Comparison of ENCODE assay signal across 9 cellular contexts in genomic region chr4:67699603-67700002, GRCh38. TPM values are rescaled to one million over a fixed set of nuclear protein-coding genes. Genes with fewer than 3 reads are reported as not detected.
DNase-seq lines count a peak whose midpoint lies in the region; ATAC-seq, FAIRE-seq and TF ChIP-seq lines count a peak whose summit lies in the region.
"Had no signal": no experiment of that assay in that cellular context is flagged by ENCODE, and none has a peak within 500 bp of the region (broad histone marks: within the 10 kb centered on the region; RNA-seq: fewer than 3 reads in every experiment).

No MANE protein-coding gene starts in this region.

- H3K27ac Mint-ChIP-seq in CD14-positive monocyte = peak overlapping the region in 6 of 7 donors; percentile 56 to 97 (median 93)

- no TSS peak for BruUV-seq in GM12878 (replicated peaks; lab: Mats Ljungman, UMichigan)

- TF ChIP-seq POLR2A in GM12878 (IDR thresholded peaks at IDR 0.05; ENCODE audit: low read depth, low read length) (no peak), esophagus muscularis mucosa (IDR thresholded peaks at IDR 0.05; ENCODE audit: low read depth) (no peak)

- 86% methylated on average over 18 of the region's 18 CpGs for WGBS in GM12878 (ENCODE audit: insufficient coverage, insufficient replicate concordance, low lambda C conversion rate, missing lambda C conversion rate)
- WGBS in esophagus muscularis mucosa = 93% methylated on average over 18 of the region's 18 CpGs

- in situ Hi-C loops in GM12878 (cut with MboI) = loop anchor here (10.0 kb wide), 1 partner anchor 645 kb away; no protein-coding TSS in a partner anchor

- peak overlapping the region; percentile 93; the same call in 1 of the 2 replicates for H2AFZ ChIP-seq in GM12878 (ENCODE audit: control insufficient read depth, low read depth, low read length)

- no peak for ATAC-seq in GM12878
- no peak for ATAC-seq in left lobe of liver

- CTCF ChIA-PET in GM12878 (lab: Yijun Ruan, JAX) = interaction anchor here (0.5 to 3.5 kb wide), 14 partner anchors 8 to 156 kb away, joined by 3 to 18 read pairs (median 4); partner anchors contain the start of genes CENPC and STAP1

- H3K9me3 ChIP-seq in GM12878 (replicated peaks; ENCODE audit: control insufficient read depth, insufficient read depth, low read length) (peaks cover 7% of the 10 kb centered on the region; the same call in 2 of the 3 replicates), mucosa of rectum (ENCODE audit: control insufficient read depth in 2 of 2, low read length in 2 of 2) (no peaks in the 10 kb centered on the region), esophagus muscularis mucosa (no peaks in the 10 kb centered on the region)

- H4K20me1 ChIP-seq in GM12878 (ENCODE audit: control insufficient read depth, insufficient read depth) = no peaks in the 10 kb centered on the region

- peaks cover 16 to 24% of the 10 kb centered on the region in 2 donors for H3K36me3 Mint-ChIP-seq in CD14-positive monocyte

- POLR2A ChIA-PET in GM12878 (lab: Charles Lee) = interaction anchor here (0.6 to 3.3 kb wide), 5 partner anchors 10 to 203 kb away, joined by 3 to 18 read pairs (median 4); partner anchors contain the start of gene CENPC

- H3K9ac ChIP-seq in GM12878 (ENCODE audit: control insufficient read depth, insufficient read depth, low read length) = peak overlapping the region; percentile 98; the same call in 1 of the 2 replicates
- no peak overlapping the region for H3K9ac ChIP-seq in mucosa of rectum (ENCODE audit: low read depth in 1 of 2, low read length in 2 of 2)

- H3K4me3 Mint-ChIP-seq in CD14-positive monocyte = no peak overlapping the region

- TF ChIP-seq CTCF in CD14-positive monocyte (IDR thresholded peaks at IDR 0.05) (no peak), GM12878 (IDR thresholded peaks at IDR 0.05 in 2 of 3, conservative IDR thresholded peaks at IDR 0.05 in 1 of 3; ENCODE audit: control insufficient read depth in 2 of 3, extremely low read depth in 1 of 3, insufficient read depth in 1 of 3, low read depth in 3 of 3, low read length in 3 of 3) (no peak), esophagus muscularis mucosa (IDR thresholded peaks at IDR 0.05) (no peak)

- intact Hi-C loops in CD14-positive monocyte (cut with micrococcal nuclease) (loop anchor here in 1 of 2 donors (10.0 kb wide), 1 partner anchor 155 kb away; the partner anchor contains the start of gene CENPC), GM12878 (cut with micrococcal nuclease; ENCODE audit: unreplicated experiment) (loop anchor here (5.0 kb wide), 1 partner anchor 648 kb away; no protein-coding TSS in a partner anchor), esophagus muscularis mucosa (cut with DNase I) (loop anchor here (5.0 kb wide), 1 partner anchor 152 kb away; the partner anchor contains the start of gene CENPC)

- TF ChIP-seq EP300 in GM12878 (IDR thresholded peaks at IDR 0.05; ENCODE audit: borderline replicate concordance in 1 of 2, control insufficient read depth in 1 of 2, low read depth in 2 of 2, low read length in 2 of 2) (no peak), esophagus muscularis mucosa (IDR thresholded peaks at IDR 0.05) (no peak)

- peak overlapping the region; percentile 70 for H3K4me2 ChIP-seq in GM12878 (ENCODE audit: control insufficient read depth, insufficient read depth)

- H3K36me3 ChIP-seq in GM12878 (ENCODE audit: control insufficient read depth in 2 of 2, insufficient read depth in 2 of 2, low read length in 1 of 2) = peaks cover 0 to 11% of the 10 kb centered on the region in 2 experiments; a peak in 1 of 4 replicates
- H3K36me3 ChIP-seq in mucosa of rectum (ENCODE audit: control insufficient read depth in 2 of 2, insufficient read depth in 2 of 2, low read length in 2 of 2) = peaks cover 0 to 2% of the 10 kb centered on the region in 2 donors
- H3K36me3 ChIP-seq in esophagus muscularis mucosa = peaks cover 0 to 3% (median 0%) of the 10 kb centered on the region in 4 donors

- H3K27me3 ChIP-seq in GM12878 (replicated peaks in 1 of 2; ENCODE audit: control insufficient read depth in 2 of 2, insufficient read depth in 2 of 2, low read length in 1 of 2) (no peaks in the 10 kb centered on the region), mucosa of rectum (ENCODE audit: control insufficient read depth in 2 of 2, insufficient read depth in 2 of 2, low read length in 2 of 2) (no peaks in the 10 kb centered on the region), esophagus muscularis mucosa (no peaks in the 10 kb centered on the region)

- DNase-seq in CD14-positive monocyte (ENCODE audit: low spot score) (no peak), GM12878 (ENCODE audit: low read depth, low spot score) (no peak), GM03348 (ENCODE audit: low spot score) (no peak), left lobe of liver (ENCODE audit: low spot score) (no peak), NCI-H510A treated with DMSO at 0.1 percent for 48 hours (lab: John Stamatoyannopoulos, UW) (no peak), esophagus muscularis mucosa (ENCODE audit: extremely low spot score) (no peak)
- no peak for DNase-seq in Jurkat, Clone E6-1 (ENCODE audit: low read depth, low spot score)
- DNase-seq: effector CD8-positive, alpha-beta T cell had no signal

- peaks cover 68% of the 10 kb centered on the region for H3K79me2 ChIP-seq in GM12878 (ENCODE audit: control insufficient read depth, insufficient read depth, low read length)

- no peak for TF ChIP-seq RAD21 in GM12878 (IDR thresholded peaks at IDR 0.05; ENCODE audit: insufficient read depth, low read depth, low read length)

- peak overlapping the region; percentile 95 for H3K27ac ChIP-seq in GM12878 (ENCODE audit: control insufficient read depth, insufficient read depth)
- no peak overlapping the region for H3K27ac ChIP-seq in mucosa of rectum (ENCODE audit: low read depth in 2 of 2, low read length in 2 of 2)
- H3K27ac ChIP-seq in esophagus muscularis mucosa (replicated peaks in 1 of 4) = peak overlapping the region in 2 of 4 donors; percentile 91 to 92

- SMC1A ChIA-PET in GM12878 (lab: Charles Lee; ENCODE audit: uncharacterized antibody, unreplicated experiment) = interaction anchor here (0.9 to 5.1 kb wide), 9 partner anchors 8 to 156 kb away, joined by 3 to 33 read pairs (median 5); no protein-coding TSS in a partner anchor

- H3K27me3 Mint-ChIP-seq in CD14-positive monocyte (ENCODE audit: low read depth in 3 of 3) = no peaks in the 10 kb centered on the region

- peaks cover 21% of the 10 kb centered on the region for H3K4me1 Mint-ChIP-seq in CD14-positive monocyte

- no peak for FAIRE-seq in GM12878 (lab: Jason Lieb, UNC)

- RAD21 ChIA-PET in GM12878 (lab: Charles Lee; ENCODE audit: unreplicated experiment) = interaction anchor here (1.1 to 1.6 kb wide), 7 partner anchors 9 to 154 kb away, joined by 3 to 5 read pairs (median 3); partner anchors contain the start of genes CENPC and STAP1

- no peaks in the 10 kb centered on the region for H3K4me1 ChIP-seq in GM12878 (ENCODE audit: control insufficient read depth, insufficient read depth, low read length)
- peaks cover 0 to 3% of the 10 kb centered on the region in 2 donors for H3K4me1 ChIP-seq in mucosa of rectum (ENCODE audit: control insufficient read depth in 2 of 2, insufficient read depth in 2 of 2, low read length in 2 of 2)
- H3K4me1 ChIP-seq in esophagus muscularis mucosa = peaks cover 13 to 31% (median 17%) of the 10 kb centered on the region in 4 donors

- peak overlapping the region; percentile 92 for H3K4me3 ChIP-seq in Jurkat, Clone E6-1 (ENCODE audit: low read length)
- H3K4me3 ChIP-seq in GM12878 = peak overlapping the region; percentile 77
- peak overlapping the region; percentile 92 to 97 for H3K4me3 ChIP-seq in mucosa of rectum (ENCODE audit: low read length in 2 of 2)
- peak overlapping the region in 1 of 4 donors; percentile 92 for H3K4me3 ChIP-seq in esophagus muscularis mucosa

- no peaks in the 10 kb centered on the region for H3K9me3 Mint-ChIP-seq in CD14-positive monocyte

RNA-seq across cellular contexts. Expression of gene UBA6, which starts 1.4 kb away (rescaled TPM):
- polyA plus RNA-seq in CD14-positive monocyte = 10 to 100 TPM in 1 of 2 donors, 1 to 10 TPM in 1; 8.4 to 21.0 TPM
- 37.1 TPM for polyA plus RNA-seq in Jurkat, Clone E6-1 (2012; ENCODE audit: insufficient read depth, insufficient read length)
- total RNA-seq in GM12878 (2013; cell fraction: nucleolus; rRNA removed) = 270 and 447 TPM in 2 replicates
- total RNA-seq in GM12878 (2014; rRNA removed) = 25.9 and 38.2 TPM in 2 replicates
- total RNA-seq in GM12878 (2014; rRNA removed; fragmentation: Illumina TruSeq; extraction: Trizol) = 55.8 and 56.6 TPM in 2 replicates
- 66.3 and 68.5 TPM in 2 replicates for total RNA-seq in GM12878 (2021)
- polyA plus RNA-seq in GM12878 (2011; ENCODE audit: low read depth) = 5.7 TPM
- 70.6 and 106 TPM in 2 replicates for polyA plus RNA-seq in GM12878 (2011; rRNA removed)
- 26.8 and 37.6 TPM in 2 replicates for polyA plus RNA-seq in GM12878 (2011; cell fraction: cytosol; rRNA removed)
- polyA plus RNA-seq in GM12878 (2011; cell fraction: nucleus; rRNA removed) = 98.5 and 99.7 TPM in 2 replicates
- 13.0 and 19.8 TPM in 2 replicates for polyA plus RNA-seq in GM12878 (2012)
- 35.1 and 57.6 TPM in 2 replicates for polyA plus RNA-seq in GM12878 (2014; fragmentation: Illumina TruSeq; extraction: Trizol)
- polyA plus RNA-seq in GM12878 (2014; fragmentation: Nextera tagmentation; extraction: Ambion mirVana) = 10 to 100 TPM in 1 of 2 experiments, 1 to 10 TPM in 1; 7.9 to 15.3 TPM
- polyA plus RNA-seq in GM12878 (2014; rRNA removed) = 19.8 and 25.8 TPM in 2 replicates
- 10 to 100 TPM; 34.4 to 36.4 TPM for polyA plus RNA-seq in GM12878 (2016; fragmentation: Nextera tagmentation; extraction: Ambion mirVana)
- 124 and 221 TPM in 2 replicates for polyA minus RNA-seq in GM12878 (2011; rRNA and poly(A)+ RNA removed)
- 61.5 and 75.8 TPM in 2 replicates for polyA minus RNA-seq in GM12878 (2011; cell fraction: cytosol; rRNA and poly(A)+ RNA removed)
- polyA minus RNA-seq in GM12878 (2011; cell fraction: nucleus; rRNA and poly(A)+ RNA removed) = 49.4 and 63.1 TPM in 2 replicates
- 19.6 TPM for total RNA-seq in left lobe of liver
- total RNA-seq in esophagus muscularis mucosa = 10 to 100 TPM; 18.8 to 40.9 (median 21.5) TPM

RNA-seq across cellular contexts. Expression of gene GNRHR, which starts 54.6 kb away (rescaled TPM):
- polyA plus RNA-seq in CD14-positive monocyte (not detected), GM12878 (2011; rRNA removed) (not detected in 2 replicates), GM12878 (2014; fragmentation: Illumina TruSeq; extraction: Trizol) (not detected in 2 replicates), GM12878 (2014; fragmentation: Nextera tagmentation; extraction: Ambion mirVana) (under 1 TPM; 0.02 to 0.08 TPM), GM12878 (2014; rRNA removed) (not detected in 2 replicates), GM12878 (2016; fragmentation: Nextera tagmentation; extraction: Ambion mirVana) (under 1 TPM in 1 of 2 experiments, not detected in 1; 0.12 TPM)
- polyA plus RNA-seq in Jurkat, Clone E6-1 (2012; ENCODE audit: insufficient read depth, insufficient read length) = not detected
- not detected in 2 replicates for total RNA-seq in GM12878 (2013; cell fraction: nucleolus; rRNA removed)
- total RNA-seq in GM12878 (2014; rRNA removed) (not detected in 2 replicates), GM12878 (2014; rRNA removed; fragmentation: Illumina TruSeq; extraction: Trizol) (not detected in 2 replicates), GM12878 (2021) (not detected in 2 replicates), left lobe of liver (not detected), esophagus muscularis mucosa (under 1 TPM in 1 of 4 donors, not detected in 3; 0.11 TPM)
- not detected for polyA plus RNA-seq in GM12878 (2011; ENCODE audit: low read depth)
- not detected in 2 replicates for polyA plus RNA-seq in GM12878 (2011; cell fraction: cytosol; rRNA removed)
- not detected in 2 replicates for polyA plus RNA-seq in GM12878 (2011; cell fraction: nucleus; rRNA removed)
- 0.12 and 0.15 TPM in 2 replicates for polyA plus RNA-seq in GM12878 (2012)
- polyA minus RNA-seq in GM12878 (2011; rRNA and poly(A)+ RNA removed) = not detected in 2 replicates
- polyA minus RNA-seq in GM12878 (2011; cell fraction: cytosol; rRNA and poly(A)+ RNA removed) = not detected in 2 replicates
- not detected in 2 replicates for polyA minus RNA-seq in GM12878 (2011; cell fraction: nucleus; rRNA and poly(A)+ RNA removed)
